Comparison of ENCODE assay signal across 8 cellular contexts in the genomic region with DNA sequence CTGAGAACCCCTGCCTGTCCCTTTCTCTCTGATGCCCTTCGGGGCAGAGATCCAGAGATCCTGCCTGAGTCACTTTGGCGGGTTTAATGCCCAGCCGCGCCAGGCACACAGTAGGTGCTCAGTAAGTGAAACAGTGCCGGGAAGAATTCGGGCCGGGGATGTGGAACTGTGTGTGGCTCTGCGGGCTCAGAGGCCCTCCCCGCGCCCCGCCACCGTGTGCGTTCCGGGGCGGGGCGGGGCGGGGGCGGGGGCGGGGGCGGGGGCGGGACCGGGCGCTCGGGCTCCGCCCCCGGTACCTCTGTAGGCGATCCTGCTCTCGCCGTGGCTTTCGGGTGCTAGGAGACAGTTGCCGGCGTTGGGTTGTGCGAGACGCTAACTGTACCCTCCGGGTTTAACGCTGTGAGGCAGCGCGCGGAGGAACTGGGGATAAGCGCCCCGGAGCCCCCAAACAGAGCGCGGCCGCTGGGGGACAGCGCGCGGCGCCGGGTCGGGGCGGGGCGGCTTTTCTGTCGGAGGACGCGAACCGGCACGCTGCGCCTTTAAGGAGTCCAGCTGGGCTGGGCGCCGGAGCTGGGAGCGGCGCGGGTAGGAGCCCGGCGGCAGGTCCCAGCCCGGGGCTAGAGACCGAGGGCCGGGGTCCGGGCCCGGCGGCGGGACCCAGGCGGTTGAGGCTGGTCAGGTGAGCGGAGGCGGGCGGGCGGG. TPM values are rescaled to one million over a fixed set of nuclear protein-coding genes. Genes with fewer than 3 reads are reported as not detected.
DNase-seq lines count a peak whose midpoint lies in the region; ATAC-seq and TF ChIP-seq lines count a peak whose summit lies in the region.

ABHD6 (plus strand) TSS at position 555 of the 702 bp plus-strand sequence. CDS start 18,795 bp downstream, outside the sequence.

- H3K36me3 Mint-ChIP-seq in Caco-2 (ENCODE audit: insufficient read depth, unreplicated experiment), result peaks cover 5% of the 10 kb centered on the region

- H2BK12ac ChIP-seq in neuronal stem cell (ENCODE audit: low read length), result no peak within 1 kb of the TSS

- H3K27me3 Mint-ChIP-seq in Caco-2 (ENCODE audit: insufficient read depth, unreplicated experiment), result no peaks in the 10 kb centered on the region

- H4K91ac ChIP-seq in neuronal stem cell (ENCODE audit: low read depth, low read length, poor library complexity), result no peak within 1 kb of the TSS

- peak within 1 kb of the TSS; percentile 77 for H3K4ac ChIP-seq in neuronal stem cell (ENCODE audit: low read length)

- H3K9ac ChIP-seq in neuronal stem cell (ENCODE audit: low read depth, low read length, poor library complexity), result peak within 1 kb of the TSS; percentile 97

- H3K79me1 ChIP-seq in neuronal stem cell (ENCODE audit: low read depth, low read length), result peaks cover 2% of the 10 kb centered on the region

- peak within 1 kb of the TSS; percentile 93 for H2BK5ac ChIP-seq in neuronal stem cell (ENCODE audit: low read length)

- H3K36me3 ChIP-seq in Caco-2 (ENCODE audit: control insufficient read depth, insufficient read depth, low read length), result no peaks in the 10 kb centered on the region
- no peaks in the 10 kb centered on the region for H3K36me3 ChIP-seq in neuronal stem cell (replicated peaks in 1 of 2; ENCODE audit: control insufficient read depth in 2 of 2, insufficient read depth in 2 of 2, low read length in 2 of 2)

- H3K4me3 ChIP-seq in Caco-2 (ENCODE audit: low read depth, low read length) (peak within 1 kb of the TSS; percentile 75), neuronal stem cell (ENCODE audit: low read length in 2 of 2) (peak within 1 kb of the TSS; percentile 74 to 97)

- peak within 1 kb of the TSS; percentile 74 for H3K23ac ChIP-seq in neuronal stem cell (ENCODE audit: low read depth, low read length, poor library complexity)

- no peaks in the 10 kb centered on the region for H3K27me3 ChIP-seq in Caco-2 (replicated peaks; ENCODE audit: control insufficient read depth, insufficient read depth, low read length)
- peaks cover 0 to 85% (median 18%) of the 10 kb centered on the region in 3 experiments for H3K27me3 ChIP-seq in neuronal stem cell (ENCODE audit: control insufficient read depth in 3 of 3, insufficient read depth in 3 of 3, low read depth in 1 of 3, low read length in 3 of 3)

- H3K9me3 Mint-ChIP-seq in Caco-2 (ENCODE audit: unreplicated experiment), result no peaks in the 10 kb centered on the region

- intact Hi-C loops in Caco-2 (cut with micrococcal nuclease; ENCODE audit: unreplicated experiment), result loop anchor here (1.0 to 2.0 kb wide), 2 partner anchors 15 to 69 kb away; partner anchors contain the start of genes HTD2 and RPP14

- peak within 1 kb of the TSS; percentile 81 for H3K27ac ChIP-seq in neuronal stem cell (replicated peaks; ENCODE audit: low read length)
- peak within 1 kb of the TSS; percentile 93 for H3K27ac ChIP-seq in substantia nigra (ENCODE audit: low read depth, low read length, poor library complexity, severe bottlenecking)

- peak; percentile 72 to 90 for DNase-seq in Caco-2
- peak; percentile 81 for DNase-seq in RPMI8226
- peak; percentile 59 for DNase-seq in activated gamma-delta T cell (lab: John Stamatoyannopoulos, UW)
- DNase-seq in foreskin melanocyte, result peak; percentile 71
- peak; percentile 84 for DNase-seq in neuronal stem cell (ENCODE audit: low spot score)
- peak; percentile 47 to 96 (median 81) for DNase-seq in substantia nigra (lab: John Stamatoyannopoulos, UW)

- CTCF ChIA-PET in Caco-2 (lab: Charles Lee), result interaction anchor here (0.7 to 2.2 kb wide), 4 partner anchors 19 to 69 kb away, joined by 3 to 9 read pairs (median 4); partner anchors contain the start of genes HTD2 and RPP14

- peak within 1 kb of the TSS; percentile 40 for H2BK120ac ChIP-seq in neuronal stem cell (ENCODE audit: low read depth, low read length)

- WGBS in neuronal stem cell (ENCODE audit: extremely low coverage in 2 of 2, insufficient read length in 2 of 2, insufficient replicate concordance in 1 of 2), 2 donors, result no CpG with 5 or more reads among the region's 77 CpGs

- peak within 1 kb of the TSS; percentile 56 for H3K27ac Mint-ChIP-seq in Caco-2 (ENCODE audit: unreplicated experiment)

- TF ChIP-seq CTCF in Caco-2 (IDR thresholded peaks at IDR 0.05; ENCODE audit: insufficient read depth in 1 of 2, low read depth in 1 of 2, low read length in 1 of 2, severe bottlenecking in 1 of 2, unreplicated experiment in 1 of 2), result peak in 1 of 2 experiments; percentile 22

- peak within 1 kb of the TSS; percentile 59 for H2AK5ac ChIP-seq in neuronal stem cell (ENCODE audit: low read depth, low read length)

- peak within 1 kb of the TSS; percentile 99 for H3K4me2 ChIP-seq in neuronal stem cell (ENCODE audit: insufficient read depth, low read length, poor library complexity, severe bottlenecking)

- H2BK15ac ChIP-seq in neuronal stem cell (ENCODE audit: low read length), result peak within 1 kb of the TSS; percentile 80

- ATAC-seq in GM19438 (IDR thresholded peaks at IDR 0.05; ENCODE audit: low read depth, unreplicated experiment) (peak; percentile 68), HG03571 (IDR thresholded peaks at IDR 0.05; ENCODE audit: unreplicated experiment) (peak; percentile 78)

- H2AFZ ChIP-seq in neuronal stem cell (ENCODE audit: low read length), result peak within 1 kb of the TSS; percentile 98

- peak within 1 kb of the TSS; percentile 94 for H3K18ac ChIP-seq in neuronal stem cell (ENCODE audit: low read length)

- H3K4me1 Mint-ChIP-seq in Caco-2 (ENCODE audit: low read depth, unreplicated experiment), result peaks cover 6% of the 10 kb centered on the region

- BruUV-seq in Caco-2 (replicated peaks; lab: Mats Ljungman, UMichigan), result no TSS peak

- no peak within 1 kb of the TSS for H4K8ac ChIP-seq in neuronal stem cell (ENCODE audit: low read depth, low read length)

- peak within 1 kb of the TSS; percentile 73 for H3K14ac ChIP-seq in neuronal stem cell (ENCODE audit: low read length)

- H3K4me3 Mint-ChIP-seq in Caco-2 (ENCODE audit: unreplicated experiment), result peak within 1 kb of the TSS; percentile 98

- H3K4me1 ChIP-seq in Caco-2, result peaks cover 10% of the 10 kb centered on the region
- peaks cover 9 to 11% of the 10 kb centered on the region in 2 donors for H3K4me1 ChIP-seq in neuronal stem cell (ENCODE audit: control insufficient read depth in 2 of 2, insufficient read depth in 1 of 2, low read depth in 1 of 2, low read length in 2 of 2)

- POLR2A ChIA-PET in Caco-2 (lab: Charles Lee), result interaction anchor here (0.6 kb wide), 1 partner anchor 13 kb away, joined by 3 read pairs; no protein-coding TSS in a partner anchor

- H3K9me3 ChIP-seq in Caco-2 (no peaks in the 10 kb centered on the region), neuronal stem cell (replicated peaks in 1 of 2; ENCODE audit: control insufficient read depth in 2 of 2, insufficient read depth in 1 of 2, low read depth in 1 of 2, low read length in 2 of 2) (no peaks in the 10 kb centered on the region)

RNA-seq across cellular contexts. Expression of gene ABHD6, which starts in this region (rescaled TPM):
- total RNA-seq in Caco-2 (2022), result 15.4 and 16.1 TPM in 2 replicates
- polyA plus RNA-seq in neuronal stem cell (2013, experiment 1 of 2), result 18.4 TPM
- polyA plus RNA-seq in neuronal stem cell (2013, experiment 2 of 2), result 18.0 TPM

Comparison
In these comparisons a context has a peak if more than half of its experiments do, and no peak if none do; other contexts are left out.
1. Peak in every context shown above with its lines: DNase-seq, ATAC-seq, H3K4me3 ChIP-seq and H3K27ac ChIP-seq.